ENCODE assay signal across 1 cellular context in the genomic region with DNA sequence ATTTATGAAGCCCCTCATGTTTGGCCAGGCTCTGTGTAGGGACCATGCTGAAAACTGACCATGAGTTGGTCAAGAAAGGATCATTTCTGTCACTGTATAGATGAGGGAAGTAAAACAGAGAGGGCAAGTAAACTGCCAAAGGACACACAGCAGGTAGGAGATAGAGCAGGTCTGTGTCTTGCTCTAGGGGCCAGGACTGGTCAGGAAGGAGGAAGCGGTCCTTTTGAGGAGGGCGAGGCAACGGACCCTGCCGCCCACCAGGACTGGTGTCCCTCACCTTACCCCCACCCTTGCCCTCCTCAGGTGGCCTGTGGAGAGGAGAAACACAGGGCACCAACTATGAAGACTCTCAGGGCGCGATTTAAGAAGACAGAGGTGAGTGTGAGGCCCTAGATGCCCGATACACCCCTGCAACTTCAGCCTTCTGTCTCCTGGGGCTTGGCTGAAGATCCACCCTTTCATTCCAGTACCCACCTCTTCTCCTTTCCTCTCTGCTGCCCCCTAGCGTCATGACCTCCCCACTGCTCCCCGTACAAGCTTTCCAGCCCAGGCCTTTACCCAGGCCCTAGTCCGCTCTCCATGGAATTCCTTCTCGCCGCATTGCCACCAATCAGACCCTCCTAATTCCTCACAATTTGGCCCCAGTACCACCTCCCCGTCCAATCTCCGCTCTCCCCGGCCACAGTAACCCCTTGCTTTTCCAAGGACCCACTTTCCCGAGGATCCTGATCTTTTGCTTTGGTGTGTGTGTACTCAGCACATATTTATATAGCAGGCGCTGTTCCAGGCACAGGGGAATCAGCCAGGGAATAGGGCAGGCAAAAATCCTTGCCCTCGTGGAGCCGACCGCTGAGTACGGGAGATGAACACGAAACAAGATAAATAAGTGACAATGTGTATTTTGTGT.
TF ChIP-seq lines count a peak whose summit lies in the region.

No MANE protein-coding gene starts in this region.

TF ChIP-seq in HepG2, 621 proteins besides CTCF, POLR2A, EP300 and RAD21 (continued from another document and continues in another):
- TF ChIP-seq XRCC5 (optimal IDR thresholded peaks at IDR 0.05; ENCODE audit: low read length): peak; percentile 90
- TF ChIP-seq, protein P1, sequence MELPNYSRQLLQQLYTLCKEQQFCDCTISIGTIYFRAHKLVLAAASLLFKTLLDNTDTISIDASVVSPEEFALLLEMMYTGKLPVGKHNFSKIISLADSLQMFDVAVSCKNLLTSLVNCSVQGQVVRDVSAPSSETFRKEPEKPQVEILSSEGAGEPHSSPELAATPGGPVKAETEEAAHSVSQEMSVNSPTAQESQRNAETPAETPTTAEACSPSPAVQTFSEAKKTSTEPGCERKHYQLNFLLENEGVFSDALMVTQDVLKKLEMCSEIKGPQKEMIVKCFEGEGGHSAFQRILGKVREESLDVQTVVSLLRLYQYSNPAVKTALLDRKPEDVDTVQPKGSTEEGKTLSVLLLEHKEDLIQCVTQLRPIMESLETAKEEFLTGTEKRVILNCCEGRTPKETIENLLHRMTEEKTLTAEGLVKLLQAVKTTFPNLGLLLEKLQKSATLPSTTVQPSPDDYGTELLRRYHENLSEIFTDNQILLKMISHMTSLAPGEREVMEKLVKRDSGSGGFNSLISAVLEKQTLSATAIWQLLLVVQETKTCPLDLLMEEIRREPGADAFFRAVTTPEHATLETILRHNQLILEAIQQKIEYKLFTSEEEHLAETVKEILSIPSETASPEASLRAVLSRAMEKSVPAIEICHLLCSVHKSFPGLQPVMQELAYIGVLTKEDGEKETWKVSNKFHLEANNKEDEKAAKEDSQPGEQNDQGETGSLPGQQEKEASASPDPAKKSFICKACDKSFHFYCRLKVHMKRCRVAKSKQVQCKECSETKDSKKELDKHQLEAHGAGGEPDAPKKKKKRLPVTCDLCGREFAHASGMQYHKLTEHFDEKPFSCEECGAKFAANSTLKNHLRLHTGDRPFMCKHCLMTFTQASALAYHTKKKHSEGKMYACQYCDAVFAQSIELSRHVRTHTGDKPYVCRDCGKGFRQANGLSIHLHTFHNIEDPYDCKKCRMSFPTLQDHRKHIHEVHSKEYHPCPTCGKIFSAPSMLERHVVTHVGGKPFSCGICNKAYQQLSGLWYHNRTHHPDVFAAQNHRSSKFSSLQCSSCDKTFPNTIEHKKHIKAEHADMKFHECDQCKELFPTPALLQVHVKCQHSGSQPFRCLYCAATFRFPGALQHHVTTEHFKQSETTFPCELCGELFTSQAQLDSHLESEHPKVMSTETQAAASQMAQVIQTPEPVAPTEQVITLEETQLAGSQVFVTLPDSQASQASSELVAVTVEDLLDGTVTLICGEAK (IDR thresholded peaks at IDR 0.05): no peak
- TF ChIP-seq, protein P1 (CRISPR knock-in tag; IDR thresholded peaks at IDR 0.05): peak; percentile 60
- 0 out of 4 replicates have a peak, but pooled peaks of 1 of the 2 experiments have one; percentile 18 for TF ChIP-seq KLF16 (CRISPR knock-in tag; IDR thresholded peaks at IDR 0.05)
- no peak for TF ChIP-seq RBFOX2 (IDR thresholded peaks at IDR 0.05; ENCODE audit: low read depth, low read length)
- peak; percentile 33; the same call in 1 of the 2 replicates for TF ChIP-seq ZNF614 (CRISPR knock-in tag; IDR thresholded peaks at IDR 0.05; ENCODE audit: borderline replicate concordance)
- TF ChIP-seq, protein P2, sequence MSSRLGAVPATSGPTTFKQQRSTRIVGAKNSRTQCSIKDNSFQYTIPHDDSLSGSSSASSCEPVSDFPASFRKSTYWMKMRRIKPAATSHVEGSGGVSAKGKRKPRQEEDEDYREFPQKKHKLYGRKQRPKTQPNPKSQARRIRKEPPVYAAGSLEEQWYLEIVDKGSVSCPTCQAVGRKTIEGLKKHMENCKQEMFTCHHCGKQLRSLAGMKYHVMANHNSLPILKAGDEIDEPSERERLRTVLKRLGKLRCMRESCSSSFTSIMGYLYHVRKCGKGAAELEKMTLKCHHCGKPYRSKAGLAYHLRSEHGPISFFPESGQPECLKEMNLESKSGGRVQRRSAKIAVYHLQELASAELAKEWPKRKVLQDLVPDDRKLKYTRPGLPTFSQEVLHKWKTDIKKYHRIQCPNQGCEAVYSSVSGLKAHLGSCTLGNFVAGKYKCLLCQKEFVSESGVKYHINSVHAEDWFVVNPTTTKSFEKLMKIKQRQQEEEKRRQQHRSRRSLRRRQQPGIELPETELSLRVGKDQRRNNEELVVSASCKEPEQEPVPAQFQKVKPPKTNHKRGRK (CRISPR knock-in tag; IDR thresholded peaks at IDR 0.05): 0 out of 2 replicates have a peak, but pooled peaks have one; percentile 60
- TF ChIP-seq SAP130 (CRISPR knock-in tag; IDR thresholded peaks at IDR 0.05; ENCODE audit: low read depth): peak; percentile 38; the same call in 1 of the 2 replicates
- TF ChIP-seq, protein P3, sequence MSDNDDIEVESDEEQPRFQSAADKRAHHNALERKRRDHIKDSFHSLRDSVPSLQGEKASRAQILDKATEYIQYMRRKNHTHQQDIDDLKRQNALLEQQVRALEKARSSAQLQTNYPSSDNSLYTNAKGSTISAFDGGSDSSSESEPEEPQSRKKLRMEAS (IDR thresholded peaks at IDR 0.05): no peak; the same call in 1 of the 2 replicates
- TF ChIP-seq, protein P4, sequence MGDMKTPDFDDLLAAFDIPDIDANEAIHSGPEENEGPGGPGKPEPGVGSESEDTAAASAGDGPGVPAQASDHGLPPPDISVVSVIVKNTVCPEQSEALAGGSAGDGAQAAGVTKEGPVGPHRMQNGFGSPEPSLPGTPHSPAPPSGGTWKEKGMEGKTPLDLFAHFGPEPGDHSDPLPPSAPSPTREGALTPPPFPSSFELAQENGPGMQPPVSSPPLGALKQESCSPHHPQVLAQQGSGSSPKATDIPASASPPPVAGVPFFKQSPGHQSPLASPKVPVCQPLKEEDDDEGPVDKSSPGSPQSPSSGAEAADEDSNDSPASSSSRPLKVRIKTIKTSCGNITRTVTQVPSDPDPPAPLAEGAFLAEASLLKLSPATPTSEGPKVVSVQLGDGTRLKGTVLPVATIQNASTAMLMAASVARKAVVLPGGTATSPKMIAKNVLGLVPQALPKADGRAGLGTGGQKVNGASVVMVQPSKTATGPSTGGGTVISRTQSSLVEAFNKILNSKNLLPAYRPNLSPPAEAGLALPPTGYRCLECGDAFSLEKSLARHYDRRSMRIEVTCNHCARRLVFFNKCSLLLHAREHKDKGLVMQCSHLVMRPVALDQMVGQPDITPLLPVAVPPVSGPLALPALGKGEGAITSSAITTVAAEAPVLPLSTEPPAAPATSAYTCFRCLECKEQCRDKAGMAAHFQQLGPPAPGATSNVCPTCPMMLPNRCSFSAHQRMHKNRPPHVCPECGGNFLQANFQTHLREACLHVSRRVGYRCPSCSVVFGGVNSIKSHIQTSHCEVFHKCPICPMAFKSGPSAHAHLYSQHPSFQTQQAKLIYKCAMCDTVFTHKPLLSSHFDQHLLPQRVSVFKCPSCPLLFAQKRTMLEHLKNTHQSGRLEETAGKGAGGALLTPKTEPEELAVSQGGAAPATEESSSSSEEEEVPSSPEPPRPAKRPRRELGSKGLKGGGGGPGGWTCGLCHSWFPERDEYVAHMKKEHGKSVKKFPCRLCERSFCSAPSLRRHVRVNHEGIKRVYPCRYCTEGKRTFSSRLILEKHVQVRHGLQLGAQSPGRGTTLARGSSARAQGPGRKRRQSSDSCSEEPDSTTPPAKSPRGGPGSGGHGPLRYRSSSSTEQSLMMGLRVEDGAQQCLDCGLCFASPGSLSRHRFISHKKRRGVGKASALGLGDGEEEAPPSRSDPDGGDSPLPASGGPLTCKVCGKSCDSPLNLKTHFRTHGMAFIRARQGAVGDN (CRISPR knock-in tag; IDR thresholded peaks at IDR 0.05): 0 out of 2 replicates have a peak, but pooled peaks have one; percentile 39
- TF ChIP-seq, protein P5, sequence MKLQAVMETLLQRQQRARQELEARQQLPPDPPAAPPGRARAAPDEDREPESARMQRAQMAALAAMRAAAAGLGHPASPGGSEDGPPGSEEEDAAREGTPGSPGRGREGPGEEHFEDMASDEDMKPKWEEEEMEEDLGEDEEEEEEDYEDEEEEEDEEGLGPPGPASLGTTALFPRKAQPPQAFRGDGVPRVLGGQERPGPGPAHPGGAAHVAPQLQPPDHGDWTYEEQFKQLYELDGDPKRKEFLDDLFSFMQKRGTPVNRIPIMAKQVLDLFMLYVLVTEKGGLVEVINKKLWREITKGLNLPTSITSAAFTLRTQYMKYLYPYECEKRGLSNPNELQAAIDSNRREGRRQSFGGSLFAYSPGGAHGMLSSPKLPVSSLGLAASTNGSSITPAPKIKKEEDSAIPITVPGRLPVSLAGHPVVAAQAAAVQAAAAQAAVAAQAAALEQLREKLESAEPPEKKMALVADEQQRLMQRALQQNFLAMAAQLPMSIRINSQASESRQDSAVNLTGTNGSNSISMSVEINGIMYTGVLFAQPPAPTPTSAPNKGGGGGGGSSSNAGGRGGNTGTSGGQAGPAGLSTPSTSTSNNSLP (IDR thresholded peaks at IDR 0.05; ENCODE audit: low read depth, low read length): no peak
- peak; percentile 59 for TF ChIP-seq TEAD3 (CRISPR knock-in tag; optimal IDR thresholded peaks at IDR 0.05; ENCODE audit: borderline replicate concordance)
- peak; percentile 53 for TF ChIP-seq STAG1 (CRISPR knock-in tag; IDR thresholded peaks at IDR 0.05)
- TF ChIP-seq, protein P6, sequence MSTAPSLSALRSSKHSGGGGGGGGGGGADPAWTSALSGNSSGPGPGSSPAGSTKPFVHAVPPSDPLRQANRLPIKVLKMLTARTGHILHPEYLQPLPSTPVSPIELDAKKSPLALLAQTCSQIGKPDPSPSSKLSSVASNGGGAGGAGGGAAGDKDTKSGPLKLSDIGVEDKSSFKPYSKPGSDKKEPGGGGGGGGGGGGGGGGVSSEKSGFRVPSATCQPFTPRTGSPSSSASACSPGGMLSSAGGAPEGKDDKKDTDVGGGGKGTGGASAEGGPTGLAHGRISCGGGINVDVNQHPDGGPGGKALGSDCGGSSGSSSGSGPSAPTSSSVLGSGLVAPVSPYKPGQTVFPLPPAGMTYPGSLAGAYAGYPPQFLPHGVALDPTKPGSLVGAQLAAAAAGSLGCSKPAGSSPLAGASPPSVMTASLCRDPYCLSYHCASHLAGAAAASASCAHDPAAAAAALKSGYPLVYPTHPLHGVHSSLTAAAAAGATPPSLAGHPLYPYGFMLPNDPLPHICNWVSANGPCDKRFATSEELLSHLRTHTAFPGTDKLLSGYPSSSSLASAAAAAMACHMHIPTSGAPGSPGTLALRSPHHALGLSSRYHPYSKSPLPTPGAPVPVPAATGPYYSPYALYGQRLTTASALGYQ (CRISPR knock-in tag; IDR thresholded peaks at IDR 0.05): no peak
- TF ChIP-seq, protein P7, sequence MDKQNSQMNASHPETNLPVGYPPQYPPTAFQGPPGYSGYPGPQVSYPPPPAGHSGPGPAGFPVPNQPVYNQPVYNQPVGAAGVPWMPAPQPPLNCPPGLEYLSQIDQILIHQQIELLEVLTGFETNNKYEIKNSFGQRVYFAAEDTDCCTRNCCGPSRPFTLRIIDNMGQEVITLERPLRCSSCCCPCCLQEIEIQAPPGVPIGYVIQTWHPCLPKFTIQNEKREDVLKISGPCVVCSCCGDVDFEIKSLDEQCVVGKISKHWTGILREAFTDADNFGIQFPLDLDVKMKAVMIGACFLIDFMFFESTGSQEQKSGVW (CRISPR knock-in tag; IDR thresholded peaks at IDR 0.05; ENCODE audit: borderline replicate concordance): no peak
- TF ChIP-seq THAP11 (CRISPR knock-in tag; IDR thresholded peaks at IDR 0.05): peak; percentile 48; the same call in 1 of the 2 replicates
- TF ChIP-seq, protein P8, sequence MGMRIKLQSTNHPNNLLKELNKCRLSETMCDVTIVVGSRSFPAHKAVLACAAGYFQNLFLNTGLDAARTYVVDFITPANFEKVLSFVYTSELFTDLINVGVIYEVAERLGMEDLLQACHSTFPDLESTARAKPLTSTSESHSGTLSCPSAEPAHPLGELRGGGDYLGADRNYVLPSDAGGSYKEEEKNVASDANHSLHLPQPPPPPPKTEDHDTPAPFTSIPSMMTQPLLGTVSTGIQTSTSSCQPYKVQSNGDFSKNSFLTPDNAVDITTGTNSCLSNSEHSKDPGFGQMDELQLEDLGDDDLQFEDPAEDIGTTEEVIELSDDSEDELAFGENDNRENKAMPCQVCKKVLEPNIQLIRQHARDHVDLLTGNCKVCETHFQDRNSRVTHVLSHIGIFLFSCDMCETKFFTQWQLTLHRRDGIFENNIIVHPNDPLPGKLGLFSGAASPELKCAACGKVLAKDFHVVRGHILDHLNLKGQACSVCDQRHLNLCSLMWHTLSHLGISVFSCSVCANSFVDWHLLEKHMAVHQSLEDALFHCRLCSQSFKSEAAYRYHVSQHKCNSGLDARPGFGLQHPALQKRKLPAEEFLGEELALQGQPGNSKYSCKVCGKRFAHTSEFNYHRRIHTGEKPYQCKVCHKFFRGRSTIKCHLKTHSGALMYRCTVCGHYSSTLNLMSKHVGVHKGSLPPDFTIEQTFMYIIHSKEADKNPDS (CRISPR knock-in tag; IDR thresholded peaks at IDR 0.05): no peak
- TF ChIP-seq SOX13 (IDR thresholded peaks at IDR 0.05): no peak
- 0 out of 4 replicates have a peak, but pooled peaks of 1 of the 2 experiments have one; percentile 3 for TF ChIP-seq SOX13 (CRISPR knock-in tag; conservative IDR thresholded peaks at IDR 0.05 in 1 of 2, IDR thresholded peaks at IDR 0.05 in 1 of 2)
- TF ChIP-seq, protein P9, sequence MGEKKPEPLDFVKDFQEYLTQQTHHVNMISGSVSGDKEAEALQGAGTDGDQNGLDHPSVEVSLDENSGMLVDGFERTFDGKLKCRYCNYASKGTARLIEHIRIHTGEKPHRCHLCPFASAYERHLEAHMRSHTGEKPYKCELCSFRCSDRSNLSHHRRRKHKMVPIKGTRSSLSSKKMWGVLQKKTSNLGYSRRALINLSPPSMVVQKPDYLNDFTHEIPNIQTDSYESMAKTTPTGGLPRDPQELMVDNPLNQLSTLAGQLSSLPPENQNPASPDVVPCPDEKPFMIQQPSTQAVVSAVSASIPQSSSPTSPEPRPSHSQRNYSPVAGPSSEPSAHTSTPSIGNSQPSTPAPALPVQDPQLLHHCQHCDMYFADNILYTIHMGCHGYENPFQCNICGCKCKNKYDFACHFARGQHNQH (CRISPR knock-in tag; IDR thresholded peaks at IDR 0.05): peak; percentile 32; the same call in 1 of the 2 replicates
